In the genomic region with DNA sequence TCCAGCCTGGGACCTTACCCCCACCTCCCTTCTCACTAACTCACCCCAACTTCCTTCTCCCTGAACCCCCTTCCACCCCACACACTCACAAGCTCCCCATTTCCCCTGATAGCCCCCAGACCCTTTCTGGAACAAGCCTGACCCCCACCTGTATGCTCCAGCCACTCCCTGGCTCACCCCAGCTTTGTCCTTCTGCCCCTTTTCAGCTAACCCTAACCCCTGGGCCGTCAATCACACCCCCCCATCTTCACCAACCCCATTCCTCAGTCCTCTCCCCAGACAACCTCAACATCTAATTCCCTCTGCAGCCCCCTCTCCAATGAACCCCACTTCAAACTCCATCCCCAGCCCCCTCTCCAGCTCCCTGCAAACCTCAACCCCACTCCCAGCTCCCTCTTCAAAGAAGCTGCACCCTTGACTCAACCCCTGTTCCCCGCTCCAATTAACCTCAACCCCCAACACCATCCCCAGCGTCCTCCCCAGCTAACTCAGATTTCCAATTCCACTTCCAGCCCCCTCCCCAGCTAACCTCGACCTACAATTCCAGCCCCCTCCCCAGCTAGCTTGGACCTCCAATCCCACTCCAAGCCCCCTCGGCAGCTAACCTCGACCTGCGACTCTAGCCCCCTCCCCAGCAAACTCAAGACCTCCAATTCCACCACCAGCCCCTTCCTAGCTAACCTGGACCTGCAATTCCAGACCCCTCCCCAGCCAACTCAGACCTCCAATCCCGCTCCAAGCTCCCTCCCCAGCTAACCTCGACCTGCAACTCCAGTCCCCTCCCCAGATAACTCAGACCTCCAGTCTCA, we compare ENCODE assay signal across 1 cellular context.
TF ChIP-seq lines count a peak whose summit lies in the region.

No MANE protein-coding gene starts in this region.

TF ChIP-seq in liver, 16 proteins besides CTCF, POLR2A, EP300 and RAD21 (continued from another document):
- TF ChIP-seq, protein P1, sequence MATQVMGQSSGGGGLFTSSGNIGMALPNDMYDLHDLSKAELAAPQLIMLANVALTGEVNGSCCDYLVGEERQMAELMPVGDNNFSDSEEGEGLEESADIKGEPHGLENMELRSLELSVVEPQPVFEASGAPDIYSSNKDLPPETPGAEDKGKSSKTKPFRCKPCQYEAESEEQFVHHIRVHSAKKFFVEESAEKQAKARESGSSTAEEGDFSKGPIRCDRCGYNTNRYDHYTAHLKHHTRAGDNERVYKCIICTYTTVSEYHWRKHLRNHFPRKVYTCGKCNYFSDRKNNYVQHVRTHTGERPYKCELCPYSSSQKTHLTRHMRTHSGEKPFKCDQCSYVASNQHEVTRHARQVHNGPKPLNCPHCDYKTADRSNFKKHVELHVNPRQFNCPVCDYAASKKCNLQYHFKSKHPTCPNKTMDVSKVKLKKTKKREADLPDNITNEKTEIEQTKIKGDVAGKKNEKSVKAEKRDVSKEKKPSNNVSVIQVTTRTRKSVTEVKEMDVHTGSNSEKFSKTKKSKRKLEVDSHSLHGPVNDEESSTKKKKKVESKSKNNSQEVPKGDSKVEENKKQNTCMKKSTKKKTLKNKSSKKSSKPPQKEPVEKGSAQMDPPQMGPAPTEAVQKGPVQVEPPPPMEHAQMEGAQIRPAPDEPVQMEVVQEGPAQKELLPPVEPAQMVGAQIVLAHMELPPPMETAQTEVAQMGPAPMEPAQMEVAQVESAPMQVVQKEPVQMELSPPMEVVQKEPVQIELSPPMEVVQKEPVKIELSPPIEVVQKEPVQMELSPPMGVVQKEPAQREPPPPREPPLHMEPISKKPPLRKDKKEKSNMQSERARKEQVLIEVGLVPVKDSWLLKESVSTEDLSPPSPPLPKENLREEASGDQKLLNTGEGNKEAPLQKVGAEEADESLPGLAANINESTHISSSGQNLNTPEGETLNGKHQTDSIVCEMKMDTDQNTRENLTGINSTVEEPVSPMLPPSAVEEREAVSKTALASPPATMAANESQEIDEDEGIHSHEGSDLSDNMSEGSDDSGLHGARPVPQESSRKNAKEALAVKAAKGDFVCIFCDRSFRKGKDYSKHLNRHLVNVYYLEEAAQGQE (IDR thresholded peaks at IDR 0.05), result no peak
- TF ChIP-seq NR2F2 (IDR thresholded peaks at IDR 0.05), result no peak
- TF ChIP-seq, protein P2, sequence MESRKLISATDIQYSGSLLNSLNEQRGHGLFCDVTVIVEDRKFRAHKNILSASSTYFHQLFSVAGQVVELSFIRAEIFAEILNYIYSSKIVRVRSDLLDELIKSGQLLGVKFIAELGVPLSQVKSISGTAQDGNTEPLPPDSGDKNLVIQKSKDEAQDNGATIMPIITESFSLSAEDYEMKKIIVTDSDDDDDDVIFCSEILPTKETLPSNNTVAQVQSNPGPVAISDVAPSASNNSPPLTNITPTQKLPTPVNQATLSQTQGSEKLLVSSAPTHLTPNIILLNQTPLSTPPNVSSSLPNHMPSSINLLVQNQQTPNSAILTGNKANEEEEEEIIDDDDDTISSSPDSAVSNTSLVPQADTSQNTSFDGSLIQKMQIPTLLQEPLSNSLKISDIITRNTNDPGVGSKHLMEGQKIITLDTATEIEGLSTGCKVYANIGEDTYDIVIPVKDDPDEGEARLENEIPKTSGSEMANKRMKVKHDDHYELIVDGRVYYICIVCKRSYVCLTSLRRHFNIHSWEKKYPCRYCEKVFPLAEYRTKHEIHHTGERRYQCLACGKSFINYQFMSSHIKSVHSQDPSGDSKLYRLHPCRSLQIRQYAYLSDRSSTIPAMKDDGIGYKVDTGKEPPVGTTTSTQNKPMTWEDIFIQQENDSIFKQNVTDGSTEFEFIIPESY (IDR thresholded peaks at IDR 0.05), result no peak
- TF ChIP-seq, protein P3, sequence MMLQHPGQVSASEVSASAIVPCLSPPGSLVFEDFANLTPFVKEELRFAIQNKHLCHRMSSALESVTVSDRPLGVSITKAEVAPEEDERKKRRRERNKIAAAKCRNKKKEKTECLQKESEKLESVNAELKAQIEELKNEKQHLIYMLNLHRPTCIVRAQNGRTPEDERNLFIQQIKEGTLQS (IDR thresholded peaks at IDR 0.05), result no peak
- no peak for TF ChIP-seq SP1 (IDR thresholded peaks at IDR 0.05)
TF ChIP-seq in liver: peak in this region for 0.
